Comparison of ENCODE assay signal across 14 cellular contexts in genomic region chr1:19366599-19367315, GRCh38. TPM values are rescaled to one million over a fixed set of nuclear protein-coding genes. Genes with fewer than 3 reads are reported as not detected.
A peak's percentile ranks its signal among the peaks of the same experiment; 100 is the strongest.
DNase-seq lines count a peak whose midpoint lies in the region; ATAC-seq, FAIRE-seq and TF ChIP-seq lines count a peak whose summit lies in the region.
"Had no signal": no experiment of that assay in that cellular context is flagged by ENCODE, and none has a peak within 500 bp of the region (broad histone marks: within the 10 kb centered on the region; RNA-seq: fewer than 3 reads in every experiment).

No MANE protein-coding gene starts in this region.

- peaks cover 52% of the 10 kb centered on the region for H3K4me1 Mint-ChIP-seq in activated naive CD4-positive, alpha-beta T cell treated with anti-CD3 and anti-CD28 coated beads, Interleukin-2, amount 50 U/mL, for 24 hours
- H3K4me1 Mint-ChIP-seq in activated naive CD8-positive, alpha-beta T cell treated with anti-CD3 and anti-CD28 coated beads, Interleukin-2, amount 10 ng/mL, durations not matched to agents 7 days and 5 days: peaks cover 4% of the 10 kb centered on the region
- H3K4me1 Mint-ChIP-seq: activated B cell treated with CpG ODN at 0.5 μM for 24 hours had no signal

- H3K4me2 ChIP-seq in keratinocyte (ENCODE audit: control insufficient read depth, extremely low read depth, insufficient read depth, low read depth, low read length): peak overlapping the region; percentile 91
- H3K4me2 ChIP-seq: smooth muscle cell had no signal

- H3K9ac ChIP-seq in keratinocyte (ENCODE audit: control insufficient read depth, extremely low read depth, insufficient read depth, low read length): peak overlapping the region; percentile 43

- peaks cover 4% of the 10 kb centered on the region for H3K36me3 Mint-ChIP-seq in activated naive CD4-positive, alpha-beta T cell treated with anti-CD3 and anti-CD28 coated beads, Interleukin-2, amount 50 U/mL, for 24 hours
- no peaks in the 10 kb centered on the region for H3K36me3 Mint-ChIP-seq in activated naive CD4-positive, alpha-beta T cell treated with anti-CD3 and anti-CD28 coated beads, Interleukin-2, amount 50 U/mL, for 72 hours
- H3K36me3 Mint-ChIP-seq in activated naive CD8-positive, alpha-beta T cell treated with anti-CD3 and anti-CD28 coated beads, Interleukin-2, amount 10 ng/mL, durations not matched to agents 7 days and 5 days: peaks cover 1% of the 10 kb centered on the region

- no peak for TF ChIP-seq CTCF in keratinocyte (optimal IDR thresholded peaks at IDR 0.05 in 1 of 3, IDR thresholded peaks at IDR 0.05 in 1 of 3, conservative IDR thresholded peaks at IDR 0.05 in 1 of 3; ENCODE audit: extremely low read depth in 1 of 3, insufficient read depth in 2 of 3, low read length in 3 of 3)

- H3K9me1 ChIP-seq in keratinocyte (ENCODE audit: control insufficient read depth, extremely low read depth, insufficient read depth, low read length): peaks cover 2% of the 10 kb centered on the region

- no peaks in the 10 kb centered on the region for H4K20me1 ChIP-seq in keratinocyte (ENCODE audit: control insufficient read depth, extremely low read depth, insufficient read depth, low read length)

- peaks cover 29% of the 10 kb centered on the region for H3K79me2 ChIP-seq in keratinocyte (ENCODE audit: control insufficient read depth, insufficient read depth, low read length)

- dilution Hi-C loops in keratinocyte (cut with MboI; ENCODE audit: extremely low pct_ligation_motif_present, low sequenced_read_pairs): no loop called here

- peaks cover 58% of the 10 kb centered on the region for H3K4me1 ChIP-seq in keratinocyte (ENCODE audit: control insufficient read depth, extremely low read depth, insufficient read depth, low read length)
- H3K4me1 ChIP-seq in thymus (ENCODE audit: control insufficient read depth, insufficient read depth, low read length): peaks cover 43% of the 10 kb centered on the region

- no peak for ATAC-seq in activated naive CD4-positive, alpha-beta T cell treated with anti-CD3 and anti-CD28 coated beads, Interleukin-2, amount 50 U/mL, for 72 hours
- no peak for ATAC-seq in activated naive CD8-positive, alpha-beta T cell treated with anti-CD3 and anti-CD28 coated beads, Interleukin-2, amount 10 ng/mL, durations not matched to agents 7 days and 5 days (ENCODE audit: low read depth)
- ATAC-seq in GM19455 (IDR thresholded peaks at IDR 0.05; ENCODE audit: unreplicated experiment): no peak

- POLR2A ChIA-PET in activated naive CD8-positive, alpha-beta T cell treated with anti-CD3 and anti-CD28 coated beads, Interleukin-2, amount 10 ng/mL, durations not matched to agents 7 days and 5 days (lab: Charles Lee): no interaction called here

- FAIRE-seq in keratinocyte (lab: Jason Lieb, UNC): no peak

- H3K27me3 Mint-ChIP-seq in activated naive CD4-positive, alpha-beta T cell treated with anti-CD3 and anti-CD28 coated beads, Interleukin-2, amount 50 U/mL, for 24 hours: no peaks in the 10 kb centered on the region
- H3K27me3 Mint-ChIP-seq in activated naive CD8-positive, alpha-beta T cell treated with anti-CD3 and anti-CD28 coated beads, Interleukin-2, amount 10 ng/mL, durations not matched to agents 7 days and 5 days: no peaks in the 10 kb centered on the region
- H3K27me3 Mint-ChIP-seq: activated B cell treated with CpG ODN at 0.5 μM for 24 hours, brain had no signal

- H3K27me3 ChIP-seq in keratinocyte (ENCODE audit: control insufficient read depth, extremely low read depth, insufficient read depth, low read length): no peaks in the 10 kb centered on the region
- no peaks in the 10 kb centered on the region for H3K27me3 ChIP-seq in thymus (ENCODE audit: control insufficient read depth, insufficient read depth)
- H3K27me3 ChIP-seq: thyroid gland had no signal

- no peak overlapping the region for H2AFZ ChIP-seq in keratinocyte (ENCODE audit: control insufficient read depth, low read length)

- H3K27ac ChIP-seq in keratinocyte (ENCODE audit: control insufficient read depth, insufficient read depth, low read length) (peak overlapping the region; percentile 38), thymus (ENCODE audit: low read depth) (peak overlapping the region; percentile 25)

- H3K4me3 ChIP-seq in keratinocyte (ENCODE audit: control insufficient read depth in 2 of 3, extremely low read depth in 1 of 3, insufficient read depth in 2 of 3, low read depth in 1 of 3, low read length in 3 of 3): peak overlapping the region in 2 of 3 experiments; percentile 47 to 52
- no peak overlapping the region for H3K4me3 ChIP-seq in thymus (ENCODE audit: low read length)
- H3K4me3 ChIP-seq: smooth muscle cell, thyroid gland had no signal

- no peak overlapping the region for H3K4me3 Mint-ChIP-seq in activated naive CD4-positive, alpha-beta T cell treated with anti-CD3 and anti-CD28 coated beads, Interleukin-2, amount 50 U/mL, for 24 hours
- H3K4me3 Mint-ChIP-seq in activated naive CD8-positive, alpha-beta T cell treated with anti-CD3 and anti-CD28 coated beads, Interleukin-2, amount 10 ng/mL, durations not matched to agents 7 days and 5 days: no peak overlapping the region
- H3K4me3 Mint-ChIP-seq: activated B cell treated with CpG ODN at 0.5 μM for 24 hours, brain had no signal

- no peaks in the 10 kb centered on the region for H3K9me3 Mint-ChIP-seq in activated naive CD4-positive, alpha-beta T cell treated with anti-CD3 and anti-CD28 coated beads, Interleukin-2, amount 50 U/mL, for 24 hours
- no peaks in the 10 kb centered on the region for H3K9me3 Mint-ChIP-seq in activated naive CD4-positive, alpha-beta T cell treated with anti-CD3 and anti-CD28 coated beads, Interleukin-2, amount 50 U/mL, for 72 hours
- H3K9me3 Mint-ChIP-seq in activated naive CD8-positive, alpha-beta T cell treated with anti-CD3 and anti-CD28 coated beads, Interleukin-2, amount 10 ng/mL, durations not matched to agents 7 days and 5 days: no peaks in the 10 kb centered on the region
- H3K9me3 Mint-ChIP-seq: activated B cell treated with CpG ODN at 0.5 μM for 24 hours, brain had no signal

- 65% methylated on average over 11 of the region's 11 CpGs for WGBS in thymus

- no peaks in the 10 kb centered on the region for H3K36me3 ChIP-seq in keratinocyte (ENCODE audit: control insufficient read depth in 2 of 2, extremely low read depth in 1 of 2, insufficient read depth in 2 of 2, low read length in 2 of 2)
- H3K36me3 ChIP-seq in thymus (ENCODE audit: control insufficient read depth, insufficient read depth): peaks cover 17% of the 10 kb centered on the region

- H3K27ac Mint-ChIP-seq in activated naive CD4-positive, alpha-beta T cell treated with anti-CD3 and anti-CD28 coated beads, Interleukin-2, amount 50 U/mL, for 24 hours: peak overlapping the region; percentile 21
- peak overlapping the region in 1 of 2 donors; percentile 66 for H3K27ac Mint-ChIP-seq in activated naive CD4-positive, alpha-beta T cell treated with anti-CD3 and anti-CD28 coated beads, Interleukin-2, amount 50 U/mL, for 72 hours
- peak overlapping the region; percentile 10 for H3K27ac Mint-ChIP-seq in activated naive CD8-positive, alpha-beta T cell treated with anti-CD3 and anti-CD28 coated beads, Interleukin-2, amount 10 ng/mL, durations not matched to agents 7 days and 5 days
- H3K27ac Mint-ChIP-seq: activated B cell treated with CpG ODN at 0.5 μM for 24 hours had no signal

- no peak for DNase-seq in activated naive CD4-positive, alpha-beta T cell treated with anti-CD3 and anti-CD28 coated beads, Interleukin-2, amount 50 U/mL, for 72 hours (ENCODE audit: low spot score in 2 of 2)
- no peak for DNase-seq in activated naive CD8-positive, alpha-beta T cell treated with anti-CD3 and anti-CD28 coated beads, Interleukin-2, amount 10 ng/mL, durations not matched to agents 7 days and 5 days
- no peak for DNase-seq in keratinocyte (ENCODE audit: low read depth, low spot score)
- DNase-seq in Ammon's horn (ENCODE audit: low spot score): no peak
- no peak for DNase-seq in cerebellar cortex (ENCODE audit: low spot score)
- DNase-seq: activated B cell treated with CpG ODN at 0.5 μM for 24 hours, activated T-cell treated with anti-CD3 and anti-CD28 coated beads for 4 hours, NCI-H2171 treated with DMSO at 0.1 percent for 48 hours, thyroid gland had no signal

- H3K9me3 ChIP-seq in keratinocyte (ENCODE audit: control insufficient read depth, low read depth, low read length): no peaks in the 10 kb centered on the region
- H3K9me3 ChIP-seq in thymus (ENCODE audit: control insufficient read depth): no peaks in the 10 kb centered on the region
- H3K9me3 ChIP-seq: thyroid gland had no signal

RNA-seq across cellular contexts. Expression of gene SLC66A1, which starts 54.6 kb away (rescaled TPM):
- total RNA-seq in activated naive CD4-positive, alpha-beta T cell treated with anti-CD3 and anti-CD28 coated beads, Interleukin-2, amount 50 U/mL, for 72 hours: 1 to 10 TPM; 6.7 to 7.2 TPM
- 1 to 10 TPM; 9.2 to 9.6 TPM for total RNA-seq in activated naive CD8-positive, alpha-beta T cell treated with anti-CD3 and anti-CD28 coated beads, Interleukin-2, amount 10 ng/mL, durations not matched to agents 7 days and 5 days
- 8.0 to 16.5 TPM (median 11.6 TPM) in 3 replicates for polyA plus RNA-seq in keratinocyte
- polyA plus RNA-seq in keratinocyte (2011; ENCODE audit: low read depth): 3.6 TPM
- 6.7 and 14.7 TPM in 2 replicates for polyA plus RNA-seq in keratinocyte (2011; cell fraction: cytosol; rRNA removed)
- polyA plus RNA-seq in keratinocyte (2011; cell fraction: nucleus; rRNA removed): 16.7 and 23.6 TPM in 2 replicates
- polyA plus RNA-seq in keratinocyte (2012; ENCODE audit: low replicate concordance): 10.2 and 11.0 TPM in 2 replicates
- 8.1 to 17.5 TPM (median 11.2 TPM) in 3 replicates for polyA minus RNA-seq in keratinocyte
- polyA minus RNA-seq in keratinocyte (2011; cell fraction: cytosol; rRNA and poly(A)+ RNA removed): 11.9 TPM
- polyA minus RNA-seq in keratinocyte (2011; cell fraction: nucleus; rRNA and poly(A)+ RNA removed): 10.8 and 13.3 TPM in 2 replicates
- 10.8 TPM for polyA plus RNA-seq in thymus

RNA-seq across cellular contexts. Expression of gene AKR7A2, which starts 54.8 kb away (rescaled TPM):
- total RNA-seq in activated naive CD4-positive, alpha-beta T cell treated with anti-CD3 and anti-CD28 coated beads, Interleukin-2, amount 50 U/mL, for 72 hours: 10 to 100 TPM; 42.9 to 50.2 TPM
- 10 to 100 TPM; 48.5 to 49.6 TPM for total RNA-seq in activated naive CD8-positive, alpha-beta T cell treated with anti-CD3 and anti-CD28 coated beads, Interleukin-2, amount 10 ng/mL, durations not matched to agents 7 days and 5 days
- polyA plus RNA-seq in keratinocyte (21.4 to 29.2 TPM (median 22.0 TPM) in 3 replicates), thymus (24.8 TPM)
- polyA plus RNA-seq in keratinocyte (2011; ENCODE audit: low read depth): 18.6 TPM
- 16.8 and 26.3 TPM in 2 replicates for polyA plus RNA-seq in keratinocyte (2011; cell fraction: cytosol; rRNA removed)
- polyA plus RNA-seq in keratinocyte (2011; cell fraction: nucleus; rRNA removed): 10.6 and 11.5 TPM in 2 replicates
- 23.1 and 30.1 TPM in 2 replicates for polyA plus RNA-seq in keratinocyte (2012; ENCODE audit: low replicate concordance)
- polyA minus RNA-seq in keratinocyte: 14.1 to 26.6 TPM (median 21.6 TPM) in 3 replicates
- 30.7 TPM for polyA minus RNA-seq in keratinocyte (2011; cell fraction: cytosol; rRNA and poly(A)+ RNA removed)
- polyA minus RNA-seq in keratinocyte (2011; cell fraction: nucleus; rRNA and poly(A)+ RNA removed): 10.2 and 11.9 TPM in 2 replicates
